10 cellular contexts compared by ENCODE assay signal in genomic region chr22:39237276-39238123, GRCh38. TPM values are rescaled to one million over a fixed set of nuclear protein-coding genes. Genes with fewer than 3 reads are reported as not detected.
DNase-seq lines count a peak whose midpoint lies in the region; ATAC-seq and TF ChIP-seq lines count a peak whose summit lies in the region.
"Had no signal": no experiment of that assay in that cellular context is flagged by ENCODE, and none has a peak within 500 bp of the region (broad histone marks: within the 10 kb centered on the region; RNA-seq: fewer than 3 reads in every experiment).

No MANE protein-coding gene starts in this region.

- H4K20me1 ChIP-seq in BLaER1: peaks cover 98% of the 10 kb centered on the region

- H3K4me1 Mint-ChIP-seq in CD8-positive, alpha-beta T cell (ENCODE audit: low read depth): peaks cover 67% of the 10 kb centered on the region
- peaks cover 35% of the 10 kb centered on the region for H3K4me1 Mint-ChIP-seq in activated T-helper 17 cell treated with anti-CD3 and anti-CD28 coated beads, Interleukin-2, amount 50 U/mL, for 72 hours
- peaks cover 40 to 50% of the 10 kb centered on the region in 2 donors for H3K4me1 Mint-ChIP-seq in natural killer cell treated with Interleukin-12 subunit alpha and Interleukin-12 subunit beta and Interleukin-15 and Interleukin-18, amount 100 ng/mL, for 72 hours (ENCODE audit: low read depth in 2 of 2)

- peaks cover 12% of the 10 kb centered on the region for H3K27me3 Mint-ChIP-seq in CD8-positive, alpha-beta T cell (ENCODE audit: low read depth)
- H3K27me3 Mint-ChIP-seq in activated T-helper 17 cell treated with anti-CD3 and anti-CD28 coated beads, Interleukin-2, amount 50 U/mL, for 72 hours: peaks cover 21% of the 10 kb centered on the region
- H3K27me3 Mint-ChIP-seq in natural killer cell treated with Interleukin-12 subunit alpha and Interleukin-12 subunit beta and Interleukin-15 and Interleukin-18, amount 100 ng/mL, for 72 hours: peaks cover 48 to 55% of the 10 kb centered on the region in 2 donors

- H3K27me3 ChIP-seq in BLaER1 (peaks cover 98% of the 10 kb centered on the region), A673 (replicated peaks; ENCODE audit: insufficient read depth, low read depth, low read length, poor library complexity) (peaks cover 11% of the 10 kb centered on the region)
- H3K27me3 ChIP-seq in CD8-positive, alpha-beta T cell (ENCODE audit: insufficient read depth, low read length): no peaks in the 10 kb centered on the region

- CTCF ChIA-PET in CD8-positive, alpha-beta T cell (lab: Charles Lee): interaction anchor here (2.0 kb wide), 1 partner anchor 67 kb away, joined by 6 read pairs; no protein-coding TSS in a partner anchor
- CTCF ChIA-PET in A673 (lab: Charles Lee): no interaction called here

- intact Hi-C loops in CD8-positive, alpha-beta T cell (cut with DNase I, micrococcal nuclease): no loop called here
- intact Hi-C loops in A673 (cut with micrococcal nuclease; ENCODE audit: unreplicated experiment): no loop called here

- H3K36me3 ChIP-seq in BLaER1 (no peaks in the 10 kb centered on the region), A673 (ENCODE audit: insufficient read depth, low read length, poor library complexity, severe bottlenecking) (no peaks in the 10 kb centered on the region)
- no peaks in the 10 kb centered on the region for H3K36me3 ChIP-seq in CD8-positive, alpha-beta T cell (ENCODE audit: insufficient read depth, low read length)

- H3K9ac ChIP-seq in BLaER1: no peak overlapping the region

- H3K27ac ChIP-seq in BLaER1: no peak overlapping the region
- no peak overlapping the region for H3K27ac ChIP-seq in CD8-positive, alpha-beta T cell (ENCODE audit: low read depth, low read length)
- no peak overlapping the region for H3K27ac ChIP-seq in A673 (ENCODE audit: low read depth, low read length, poor library complexity, severe bottlenecking)

- H3K4me1 ChIP-seq in BLaER1 (peaks cover 66% of the 10 kb centered on the region), A673 (ENCODE audit: insufficient read depth, low read length, poor library complexity, severe bottlenecking) (peaks cover 11% of the 10 kb centered on the region)
- H3K4me1 ChIP-seq in CD8-positive, alpha-beta T cell (ENCODE audit: insufficient read depth, low read length): peaks cover 70% of the 10 kb centered on the region

- H3K27ac Mint-ChIP-seq in CD8-positive, alpha-beta T cell: no peak overlapping the region
- H3K27ac Mint-ChIP-seq in activated T-helper 17 cell treated with anti-CD3 and anti-CD28 coated beads, Interleukin-2, amount 50 U/mL, for 72 hours: no peak overlapping the region
- no peak overlapping the region for H3K27ac Mint-ChIP-seq in natural killer cell treated with Interleukin-12 subunit alpha and Interleukin-12 subunit beta and Interleukin-15 and Interleukin-18, amount 100 ng/mL, for 72 hours
- H3K27ac Mint-ChIP-seq: memory B cell had no signal

- peak in 3 of 7 experiments; percentile 21 to 36 (median 28) for DNase-seq in CD8-positive, alpha-beta T cell
- no peak for DNase-seq in natural killer cell treated with Interleukin-12 subunit alpha and Interleukin-12 subunit beta and Interleukin-15 and Interleukin-18, amount 100 ng/mL, for 72 hours (ENCODE audit: low spot score)
- DNase-seq in Ammon's horn (ENCODE audit: low spot score): no peak
- DNase-seq in SHP77 (lab: John Stamatoyannopoulos, UW): no peak
- no peak for DNase-seq in A673 (ENCODE audit: low spot score)

- peak overlapping the region; percentile 31 for H3K4me3 Mint-ChIP-seq in CD8-positive, alpha-beta T cell
- H3K4me3 Mint-ChIP-seq in activated T-helper 17 cell treated with anti-CD3 and anti-CD28 coated beads, Interleukin-2, amount 50 U/mL, for 72 hours: peak overlapping the region; percentile 61
- peak overlapping the region; percentile 39 for H3K4me3 Mint-ChIP-seq in natural killer cell treated with Interleukin-12 subunit alpha and Interleukin-12 subunit beta and Interleukin-15 and Interleukin-18, amount 100 ng/mL, for 72 hours
- H3K4me3 Mint-ChIP-seq: memory B cell had no signal

- ATAC-seq in CD8-positive, alpha-beta T cell: no peak
- ATAC-seq in activated T-helper 17 cell treated with anti-CD3 and anti-CD28 coated beads, Interleukin-2, amount 50 U/mL, for 72 hours (replicated peaks): peak; percentile 20
- ATAC-seq in natural killer cell treated with Interleukin-12 subunit alpha and Interleukin-12 subunit beta and Interleukin-15 and Interleukin-18, amount 100 ng/mL, for 72 hours: no peak
- no peak for ATAC-seq in HG03439 (IDR thresholded peaks at IDR 0.05; ENCODE audit: unreplicated experiment)

- H3K9me3 ChIP-seq in BLaER1 (no peaks in the 10 kb centered on the region), A673 (ENCODE audit: low read depth, low read length, poor library complexity, severe bottlenecking) (no peaks in the 10 kb centered on the region)
- H3K9me3 ChIP-seq in CD8-positive, alpha-beta T cell (ENCODE audit: low read length): no peaks in the 10 kb centered on the region

- H3K9me3 Mint-ChIP-seq in CD8-positive, alpha-beta T cell: no peaks in the 10 kb centered on the region
- no peaks in the 10 kb centered on the region for H3K9me3 Mint-ChIP-seq in activated T-helper 17 cell treated with anti-CD3 and anti-CD28 coated beads, Interleukin-2, amount 50 U/mL, for 72 hours
- no peaks in the 10 kb centered on the region for H3K9me3 Mint-ChIP-seq in natural killer cell treated with Interleukin-12 subunit alpha and Interleukin-12 subunit beta and Interleukin-15 and Interleukin-18, amount 100 ng/mL, for 72 hours
- H3K9me3 Mint-ChIP-seq: memory B cell had no signal

- no peak for TF ChIP-seq CTCF in CD8-positive, alpha-beta T cell (IDR thresholded peaks at IDR 0.05)
- no peak for TF ChIP-seq CTCF in A673 (conservative IDR thresholded peaks at IDR 0.05; ENCODE audit: low read depth, low read length)

- peak overlapping the region; percentile 26 for H3K4me3 ChIP-seq in BLaER1
- no peak overlapping the region for H3K4me3 ChIP-seq in CD8-positive, alpha-beta T cell (ENCODE audit: low read depth, low read length)
- H3K4me3 ChIP-seq in A673 (ENCODE audit: low read depth, low read length, poor library complexity, severe bottlenecking): no peak overlapping the region
- H3K4me3 ChIP-seq: skin epidermis had no signal

- POLR2A ChIA-PET in CD8-positive, alpha-beta T cell (lab: Charles Lee): interaction anchor here (0.6 to 2.3 kb wide), 5 partner anchors 33 to 89 kb away, joined by 3 to 7 read pairs (median 3); partner anchors contain the start of genes CBX7 and RPL3
- POLR2A ChIA-PET in A673 (lab: Charles Lee; ENCODE audit: low non-redundant PET): no interaction called here

- H3K4me2 ChIP-seq in BLaER1: peak overlapping the region; percentile 82

- H3K36me3 Mint-ChIP-seq in CD8-positive, alpha-beta T cell: peaks cover 8% of the 10 kb centered on the region
- H3K36me3 Mint-ChIP-seq in activated T-helper 17 cell treated with anti-CD3 and anti-CD28 coated beads, Interleukin-2, amount 50 U/mL, for 72 hours (ENCODE audit: low read depth): peaks cover 15% of the 10 kb centered on the region
- H3K36me3 Mint-ChIP-seq in natural killer cell treated with Interleukin-12 subunit alpha and Interleukin-12 subunit beta and Interleukin-15 and Interleukin-18, amount 100 ng/mL, for 72 hours: no peaks in the 10 kb centered on the region
- H3K36me3 Mint-ChIP-seq: memory B cell had no signal

- no TSS peak for BruUV-seq in A673 (replicated peaks; lab: Mats Ljungman, UMichigan)

RNA-seq across cellular contexts. Expression of gene PDGFB, which starts 7.3 kb away (rescaled TPM):
- 1 to 10 TPM; 1.8 to 2.4 TPM for total RNA-seq in CD8-positive, alpha-beta T cell
- 10 to 100 TPM in 1 of 2 donors, 1 to 10 TPM in 1; 5.2 to 11.3 TPM for total RNA-seq in activated T-helper 17 cell treated with anti-CD3 and anti-CD28 coated beads, Interleukin-2, amount 50 U/mL, for 72 hours
- not detected for total RNA-seq in natural killer cell treated with Interleukin-12 subunit alpha and Interleukin-12 subunit beta and Interleukin-15 and Interleukin-18, amount 100 ng/mL, for 72 hours
- total RNA-seq in A673 (2021): 0.09 and 0.13 TPM in 2 replicates
